Comparison of ENCODE assay signal across 8 cellular contexts in the genomic region with DNA sequence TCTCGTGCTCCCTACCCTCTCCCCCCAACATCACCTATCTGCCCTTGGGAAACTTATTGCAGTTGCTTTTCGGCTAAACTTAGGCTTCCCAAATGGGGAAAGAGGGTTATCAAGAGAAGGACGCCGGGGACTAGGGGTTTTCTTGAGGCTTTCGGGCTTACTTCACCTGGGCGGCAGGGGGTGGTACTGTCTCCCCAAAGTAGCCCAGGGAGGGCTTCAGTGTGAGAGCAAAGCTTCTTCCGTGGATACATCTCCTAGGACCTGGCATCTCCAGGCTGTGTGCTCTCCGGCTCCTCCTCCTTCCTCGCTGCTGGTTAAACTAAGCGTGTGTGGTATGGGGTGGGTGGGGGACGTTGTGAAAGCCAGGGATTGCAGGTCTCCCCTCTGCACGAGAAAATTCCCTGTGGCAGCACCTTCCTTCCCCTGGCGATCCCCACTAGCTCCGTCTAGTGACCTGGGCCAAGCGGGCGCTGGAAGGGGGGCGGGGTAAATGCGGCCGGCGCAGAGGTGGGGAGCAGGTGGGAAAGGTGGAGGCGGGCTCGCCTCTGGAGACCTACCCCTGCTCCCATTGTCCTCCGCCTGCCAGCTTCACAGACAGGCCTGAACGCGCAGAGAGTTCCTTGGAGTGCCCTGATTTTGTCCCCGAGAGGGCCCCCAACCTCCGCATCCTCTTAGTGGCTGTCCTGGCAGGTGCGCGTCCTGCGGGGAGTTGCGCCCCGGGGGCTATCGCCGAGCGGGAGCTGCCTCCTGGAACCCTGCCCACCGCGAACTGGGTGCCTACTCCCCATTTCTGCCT. TPM values are rescaled to one million over a fixed set of nuclear protein-coding genes. Genes with fewer than 3 reads are reported as not detected.
DNase-seq lines count a peak whose midpoint lies in the region; ATAC-seq lines count a peak whose summit lies in the region.

No MANE protein-coding gene starts in this region.

- no peaks in the 10 kb centered on the region for H3K4me1 Mint-ChIP-seq in effector memory CD8-positive, alpha-beta T cell (ENCODE audit: low read depth in 2 of 2)

- H3K36me3 ChIP-seq in mucosa of rectum (ENCODE audit: control insufficient read depth in 2 of 2, insufficient read depth in 2 of 2, low read length in 2 of 2) (no peaks in the 10 kb centered on the region), urinary bladder (ENCODE audit: insufficient read depth) (no peaks in the 10 kb centered on the region)

- no peaks in the 10 kb centered on the region for H3K27me3 ChIP-seq in mucosa of rectum (ENCODE audit: control insufficient read depth in 2 of 2, insufficient read depth in 2 of 2, low read length in 2 of 2)

- no peaks in the 10 kb centered on the region for H3K36me3 Mint-ChIP-seq in effector memory CD8-positive, alpha-beta T cell (ENCODE audit: insufficient read depth)

- WGBS in urinary bladder = under 1% methylated on average over 37 of the region's 37 CpGs

- DNase-seq in M059J (ENCODE audit: low read depth) (peak; percentile 3), NCI-H2081 (lab: John Stamatoyannopoulos, UW) (no peak)
- no peak for DNase-seq in effector memory CD8-positive, alpha-beta T cell

- H3K4me1 ChIP-seq in mucosa of rectum (ENCODE audit: control insufficient read depth in 2 of 2, insufficient read depth in 2 of 2, low read length in 2 of 2) = peaks cover 3 to 10% of the 10 kb centered on the region in 2 donors
- H3K4me1 ChIP-seq in urinary bladder (ENCODE audit: insufficient read depth) = no peaks in the 10 kb centered on the region

- peak overlapping the region; percentile 86 to 89 for H3K27ac ChIP-seq in mucosa of rectum (ENCODE audit: low read depth in 2 of 2, low read length in 2 of 2)
- peak overlapping the region; percentile 39 for H3K27ac ChIP-seq in urinary bladder (ENCODE audit: low read depth)

- peak; percentile 22 for ATAC-seq in GM19372 (IDR thresholded peaks at IDR 0.05; ENCODE audit: low read depth, unreplicated experiment)
- ATAC-seq in effector memory CD8-positive, alpha-beta T cell (replicated peaks) = peak; percentile 31
- no peak for ATAC-seq in GM18870 (IDR thresholded peaks at IDR 0.05; ENCODE audit: unreplicated experiment)
- no peak for ATAC-seq in HG03457 (IDR thresholded peaks at IDR 0.05; ENCODE audit: unreplicated experiment)

- H3K9ac ChIP-seq in mucosa of rectum (ENCODE audit: low read depth in 1 of 2, low read length in 2 of 2) = peak overlapping the region; percentile 80 to 90

- no peaks in the 10 kb centered on the region for H3K9me3 ChIP-seq in mucosa of rectum (ENCODE audit: control insufficient read depth in 2 of 2, low read length in 2 of 2)

- peaks cover 0 to 21% of the 10 kb centered on the region in 2 donors for H3K27me3 Mint-ChIP-seq in effector memory CD8-positive, alpha-beta T cell

- peak overlapping the region; percentile 90 to 95 for H3K4me3 ChIP-seq in mucosa of rectum (ENCODE audit: low read length in 2 of 2)
- peak overlapping the region; percentile 79 for H3K4me3 ChIP-seq in urinary bladder (ENCODE audit: low read depth, low read length)

- H3K27ac Mint-ChIP-seq in effector memory CD8-positive, alpha-beta T cell = no peak overlapping the region

- H3K9me3 Mint-ChIP-seq in effector memory CD8-positive, alpha-beta T cell = peaks cover 0 to 4% of the 10 kb centered on the region in 2 donors

- H3K4me3 Mint-ChIP-seq in effector memory CD8-positive, alpha-beta T cell = peak overlapping the region in 1 of 2 donors; percentile 71

RNA-seq across cellular contexts. Expression of gene PLXDC2, which starts 1.2 kb away (rescaled TPM):
- 2.8 and 3.3 TPM in 2 replicates for total RNA-seq in M059J (2014; rRNA removed; shearing (Covaris generic))
- 72.7 TPM for total RNA-seq in urinary bladder
- polyA plus RNA-seq in urinary bladder = 25.9 TPM

Comparison
In these comparisons a context has a peak if more than half of its experiments do, and no peak if none do; other contexts are left out.
1. ATAC-seq: peak in GM19372 (single experiment) and effector memory CD8-positive, alpha-beta T cell (single experiment); none in GM18870 (single experiment) and HG03457 (single experiment).
2. RNA of gene PLXDC2, which starts 1.2 kb away (total RNA-seq): 72.7 TPM in urinary bladder (single experiment); 2.8 to 3.3 TPM in M059J; every median in the first group is over 10 times any median in the second.